ENCODE assay signal across 11 cellular contexts in the genomic region with DNA sequence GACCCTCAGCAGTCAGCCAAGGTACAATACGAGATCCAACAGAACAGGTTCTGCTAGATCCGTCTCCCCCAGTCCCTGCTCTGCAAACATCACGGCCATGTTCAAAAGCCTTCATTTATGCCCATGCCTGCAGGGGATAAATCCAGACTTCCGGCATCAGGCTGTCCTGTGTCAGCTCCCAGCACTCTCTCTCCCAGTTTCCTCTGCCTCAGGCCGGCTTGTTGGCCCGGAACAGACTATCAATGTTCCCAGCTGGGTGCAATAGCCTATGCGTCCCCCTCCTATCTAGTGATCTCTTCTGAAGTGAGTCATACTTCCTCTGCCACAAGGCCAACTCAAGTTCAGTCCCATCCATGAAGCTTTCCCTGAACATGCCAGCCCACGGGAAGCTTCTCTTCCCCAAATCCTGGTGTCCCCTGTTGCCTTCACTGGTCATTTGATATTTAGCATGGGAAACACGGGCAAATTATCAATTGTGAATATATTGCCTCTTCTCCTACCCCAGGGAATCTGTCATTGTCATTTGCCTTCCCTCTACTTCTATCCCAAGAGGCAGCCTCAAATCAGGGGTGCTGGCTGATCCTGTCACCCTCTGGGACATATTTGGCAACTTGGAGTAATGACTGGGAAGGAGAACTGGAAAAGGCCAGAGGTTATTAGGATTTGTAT. TPM values are rescaled to one million over a fixed set of nuclear protein-coding genes. Genes with fewer than 3 reads are reported as not detected.
DNase-seq lines count a peak whose midpoint lies in the region; ATAC-seq and TF ChIP-seq lines count a peak whose summit lies in the region.
"Had no signal": no experiment of that assay in that cellular context is flagged by ENCODE, and none has a peak within 500 bp of the region (broad histone marks: within the 10 kb centered on the region; RNA-seq: fewer than 3 reads in every experiment).

No MANE protein-coding gene starts in this region.

- H3K4me3 ChIP-seq in hepatocyte: no peak overlapping the region

- H3K27ac ChIP-seq in hepatocyte: no peak overlapping the region

- peaks cover 7% of the 10 kb centered on the region for H3K27me3 Mint-ChIP-seq in activated naive CD4-positive, alpha-beta T cell treated with anti-CD3 and anti-CD28 coated beads, Interleukin-2, amount 10 ng/mL, durations not matched to agents 7 days and 5 days

- no peaks in the 10 kb centered on the region for H3K36me3 ChIP-seq in hepatocyte (replicated peaks; ENCODE audit: insufficient read depth, low read depth)

- no peaks in the 10 kb centered on the region for H3K9me3 Mint-ChIP-seq in activated naive CD4-positive, alpha-beta T cell treated with anti-CD3 and anti-CD28 coated beads, Interleukin-2, amount 10 ng/mL, durations not matched to agents 7 days and 5 days
- H3K9me3 Mint-ChIP-seq: stimulated activated naive CD8-positive, alpha-beta T cell treated with anti-CD3 and anti-CD28 coated beads, Interleukin-15, Interleukin-2, amounts not matched to agents 100 ng/mL and 50 ng/mL, for 24 hours had no signal

- WGBS in hepatocyte (ENCODE audit: low lambda C conversion rate, missing lambda C conversion rate): 31% methylated on average over 9 of the region's 9 CpGs

- no peak overlapping the region for H3K27ac Mint-ChIP-seq in activated naive CD4-positive, alpha-beta T cell treated with anti-CD3 and anti-CD28 coated beads, Interleukin-2, amount 10 ng/mL, durations not matched to agents 7 days and 5 days
- H3K27ac Mint-ChIP-seq: stimulated activated naive CD8-positive, alpha-beta T cell treated with anti-CD3 and anti-CD28 coated beads, Interleukin-15, Interleukin-2, amounts not matched to agents 100 ng/mL and 50 ng/mL, for 24 hours had no signal

- ATAC-seq in GM18907 (IDR thresholded peaks at IDR 0.05; ENCODE audit: unreplicated experiment): no peak
- ATAC-seq: left cardiac atrium had no signal

- H3K27me3 ChIP-seq in hepatocyte: no peaks in the 10 kb centered on the region

- no peaks in the 10 kb centered on the region for H3K9me2 ChIP-seq in hepatocyte (replicated peaks; ENCODE audit: insufficient read depth)

- H2AFZ ChIP-seq in hepatocyte: no peak overlapping the region

- H3K4me3 Mint-ChIP-seq in activated naive CD4-positive, alpha-beta T cell treated with anti-CD3 and anti-CD28 coated beads, Interleukin-2, amount 10 ng/mL, durations not matched to agents 7 days and 5 days: no peak overlapping the region
- H3K4me3 Mint-ChIP-seq: stimulated activated naive CD8-positive, alpha-beta T cell treated with anti-CD3 and anti-CD28 coated beads, Interleukin-15, Interleukin-2, amounts not matched to agents 100 ng/mL and 50 ng/mL, for 24 hours had no signal

- H3K36me3 Mint-ChIP-seq in activated naive CD4-positive, alpha-beta T cell treated with anti-CD3 and anti-CD28 coated beads, Interleukin-2, amount 10 ng/mL, durations not matched to agents 7 days and 5 days: no peaks in the 10 kb centered on the region

- H3K4me1 Mint-ChIP-seq in activated naive CD4-positive, alpha-beta T cell treated with anti-CD3 and anti-CD28 coated beads, Interleukin-2, amount 10 ng/mL, durations not matched to agents 7 days and 5 days: no peaks in the 10 kb centered on the region

- no peaks in the 10 kb centered on the region for H4K20me1 ChIP-seq in hepatocyte (ENCODE audit: insufficient read depth, poor library complexity, severe bottlenecking)

- no peaks in the 10 kb centered on the region for H3K79me2 ChIP-seq in hepatocyte

- no peaks in the 10 kb centered on the region for H3K9me3 ChIP-seq in hepatocyte (ENCODE audit: low read depth)

- in situ Hi-C loops in SK-MEL-5 (cut with HindIII; ENCODE audit: low pct_unique_long_range_greater_than_20kb, low sequenced_read_pairs): no loop called here

- peaks cover 4% of the 10 kb centered on the region for H3K4me1 ChIP-seq in hepatocyte (ENCODE audit: insufficient read depth)

- CTCF ChIA-PET in activated naive CD4-positive, alpha-beta T cell treated with anti-CD3 and anti-CD28 coated beads, Interleukin-2, amount 10 ng/mL, durations not matched to agents 7 days and 5 days (lab: Charles Lee): no interaction called here

- peak; percentile 3 for DNase-seq in activated naive CD4-positive, alpha-beta T cell treated with anti-CD3 and anti-CD28 coated beads, Interleukin-2, amount 10 ng/mL, durations not matched to agents 7 days and 5 days
- DNase-seq in activated naive CD4-positive, alpha-beta T cell treated with Interleukin-2 at 50 U/mL for 16 hours: no peak
- DNase-seq in SK-MEL-5 (ENCODE audit: low read depth, low spot score) (peak; percentile 56), hepatocyte (ENCODE audit: low spot score) (peak; percentile 56), ureter (ENCODE audit: low spot score) (peak; percentile 79), DMS153 (lab: John Stamatoyannopoulos, UW) (no peak), cerebellar cortex (ENCODE audit: low spot score) (no peak)
- DNase-seq: HCEC 1CT, left cardiac atrium had no signal

- no peak for TF ChIP-seq CTCF in hepatocyte (IDR thresholded peaks at IDR 0.05; ENCODE audit: poor library complexity)

- no peak overlapping the region for H3K4me2 ChIP-seq in hepatocyte

RNA-seq across cellular contexts. Expression of gene CAPN13, which starts 51.1 kb away (rescaled TPM):
- total RNA-seq in SK-MEL-5 (2014; rRNA removed; shearing (Covaris generic)): not detected in 2 replicates
- not detected in 2 replicates for polyA plus RNA-seq in SK-MEL-5 (2015; cell fraction: cytosol; rRNA removed)
- polyA plus RNA-seq in SK-MEL-5 (2015; cell fraction: nucleus; rRNA removed): not detected in 2 replicates
- total RNA-seq in hepatocyte (5.8 and 6.0 TPM in 2 replicates), ureter (67.4 TPM)
- polyA plus RNA-seq in hepatocyte: 5.9 and 7.3 TPM in 2 replicates
- total RNA-seq: left cardiac atrium had no signal

Comparison
In these comparisons a context has a peak if more than half of its experiments do, and no peak if none do; other contexts are left out.
1. DNase-seq: peak in activated naive CD4-positive, alpha-beta T cell treated with anti-CD3 and anti-CD28 coated beads, Interleukin-2, amount 10 ng/mL, durations not matched to agents 7 days and 5 days (single experiment), SK-MEL-5 (single experiment), hepatocyte (single experiment) and ureter (single experiment); none in activated naive CD4-positive, alpha-beta T cell treated with Interleukin-2 at 50 U/mL for 16 hours (single experiment), DMS153 (single experiment) and cerebellar cortex (single experiment).